24 cellular contexts compared by ENCODE assay signal in genomic region chr22:43100223-43100622, GRCh38. TPM values are rescaled to one million over a fixed set of nuclear protein-coding genes. Genes with fewer than 3 reads are reported as not detected.
A peak's percentile ranks its signal among the peaks of the same experiment; 100 is the strongest.
DNase-seq lines count a peak whose midpoint lies in the region; ATAC-seq lines count a peak whose summit lies in the region.
"Had no signal": no experiment of that assay in that cellular context is flagged by ENCODE, and none has a peak within 500 bp of the region (broad histone marks: within the 10 kb centered on the region; RNA-seq: fewer than 3 reads in every experiment).

No MANE protein-coding gene starts in this region.

- no peak overlapping the region for H3K4me3 Mint-ChIP-seq in stimulated activated naive B cell treated with anti-CD40 and anti-IgM and Interleukin-4, amounts not matched to agents 10 μg/mL and 1 μg/mL and 100 μg/mL, for 72 hours
- H3K4me3 Mint-ChIP-seq: activated naive CD8-positive, alpha-beta T cell; neural crest cell; T-cell had no signal

- peak; percentile 53 to 65 for ATAC-seq in activated naive CD4-positive, alpha-beta T cell treated with anti-CD3 and anti-CD28 coated beads, Interleukin-2, amount 50 U/mL, for 72 hours
- peak; percentile 39 to 57 for ATAC-seq in stimulated activated naive B cell treated with anti-CD40 and anti-IgM and Interleukin-4, amounts not matched to agents 10 μg/mL and 1 μg/mL and 100 μg/mL, for 72 hours (replicated peaks)
- ATAC-seq in HG03432 (IDR thresholded peaks at IDR 0.05; ENCODE audit: unreplicated experiment): no peak
- ATAC-seq: body of pancreas, left cardiac atrium, T-cell had no signal

- H3K27ac Mint-ChIP-seq in activated naive CD4-positive, alpha-beta T cell treated with anti-CD3 and anti-CD28 coated beads, Interleukin-2, amount 50 U/mL, for 72 hours: peak overlapping the region in 1 of 2 donors; percentile 31
- H3K27ac Mint-ChIP-seq in stimulated activated naive B cell treated with anti-CD40 and anti-IgM and Interleukin-4, amounts not matched to agents 10 μg/mL and 1 μg/mL and 100 μg/mL, for 72 hours: no peak overlapping the region
- H3K27ac Mint-ChIP-seq: activated naive CD8-positive, alpha-beta T cell; T-cell had no signal

- peaks cover 6 to 18% of the 10 kb centered on the region in 2 donors for H3K36me3 Mint-ChIP-seq in activated naive CD4-positive, alpha-beta T cell treated with anti-CD3 and anti-CD28 coated beads, Interleukin-2, amount 50 U/mL, for 72 hours
- peaks cover 3 to 9% of the 10 kb centered on the region in 2 donors for H3K36me3 Mint-ChIP-seq in stimulated activated naive B cell treated with anti-CD40 and anti-IgM and Interleukin-4, amounts not matched to agents 10 μg/mL and 1 μg/mL and 100 μg/mL, for 72 hours
- H3K36me3 Mint-ChIP-seq: activated naive CD8-positive, alpha-beta T cell; T-cell had no signal

- peaks cover 5 to 6% of the 10 kb centered on the region in 2 donors for H3K9me3 Mint-ChIP-seq in activated naive CD4-positive, alpha-beta T cell treated with anti-CD3 and anti-CD28 coated beads, Interleukin-2, amount 50 U/mL, for 72 hours
- peaks cover 8 to 9% of the 10 kb centered on the region in 2 donors for H3K9me3 Mint-ChIP-seq in stimulated activated naive B cell treated with anti-CD40 and anti-IgM and Interleukin-4, amounts not matched to agents 10 μg/mL and 1 μg/mL and 100 μg/mL, for 72 hours

- no peak for DNase-seq in activated naive CD4-positive, alpha-beta T cell treated with anti-CD3 and anti-CD28 coated beads, Interleukin-2, amount 50 U/mL, for 72 hours (ENCODE audit: low spot score in 2 of 2)
- no peak for DNase-seq in activated naive CD4-positive, alpha-beta T cell (lab: John Stamatoyannopoulos, UW)
- peak; percentile 48 for DNase-seq in RPMI7951 (ENCODE audit: low read depth)
- DNase-seq in glomerular visceral epithelial cell (ENCODE audit: extremely low spot score): peak; percentile 65
- no peak for DNase-seq in stimulated activated naive B cell treated with anti-CD40 and anti-IgM and Interleukin-4, amounts not matched to agents 10 μg/mL and 1 μg/mL and 100 μg/mL, for 72 hours
- no peak for DNase-seq in medulla oblongata (ENCODE audit: extremely low spot score)
- no peak for DNase-seq in activated CD8-positive, alpha-beta memory T cell treated with anti-CD3 and anti-CD28 coated beads, Interleukin-2, amount 50 U/mL, for 4 hours
- DNase-seq: activated T-cell treated with anti-CD3 and anti-CD28 coated beads, Interleukin-2, amount 50 U/mL, for 1 hour; body of pancreas; cortex of kidney; DMS79; left cardiac atrium; NCI-H1092; NCI-H2081; NCI-H446 treated with DMSO at 0.1 percent for 48 hours; NK-92 treated with Interleukin-12 subunit alpha and Interleukin-12 subunit beta, amount 100 ng/mL, for 24 hours; RPMI8226; small intestine; stimulated activated CD4-positive, alpha-beta T cell treated with anti-CD3 and anti-CD28 coated beads, Interleukin-4, amount 100 ng/mL, for 24 hours; T-cell; uterus had no signal

- peaks cover 4 to 7% of the 10 kb centered on the region in 2 donors for H3K27me3 Mint-ChIP-seq in stimulated activated naive B cell treated with anti-CD40 and anti-IgM and Interleukin-4, amounts not matched to agents 10 μg/mL and 1 μg/mL and 100 μg/mL, for 72 hours
- H3K27me3 Mint-ChIP-seq: activated naive CD8-positive, alpha-beta T cell; T-cell had no signal

- peaks cover 2 to 11% of the 10 kb centered on the region in 2 donors for H3K4me1 Mint-ChIP-seq in stimulated activated naive B cell treated with anti-CD40 and anti-IgM and Interleukin-4, amounts not matched to agents 10 μg/mL and 1 μg/mL and 100 μg/mL, for 72 hours

RNA-seq across cellular contexts. Expression of gene BIK, which starts 10.3 kb away (rescaled TPM):
- total RNA-seq in activated naive CD4-positive, alpha-beta T cell treated with anti-CD3 and anti-CD28 coated beads, Interleukin-2, amount 50 U/mL, for 72 hours: 1 to 10 TPM in 1 of 2 donors, under 1 TPM in 1; 0.98 to 1.4 TPM
- total RNA-seq in RPMI7951 (2014; rRNA removed; shearing (Covaris generic)): 0.20 TPM in 1 of 2 replicates, not detected in the other
- total RNA-seq: left cardiac atrium had no signal

RNA-seq across cellular contexts. Expression of gene TTLL1, which starts 11.0 kb away (rescaled TPM):
- total RNA-seq in activated naive CD4-positive, alpha-beta T cell treated with anti-CD3 and anti-CD28 coated beads, Interleukin-2, amount 50 U/mL, for 72 hours: 1 to 10 TPM; 5.6 to 6.0 TPM
- total RNA-seq in RPMI7951 (2014; rRNA removed; shearing (Covaris generic)): 3.7 and 5.0 TPM in 2 replicates

RNA-seq across cellular contexts. Expression of gene MCAT, which starts 43.0 kb away (rescaled TPM):
- total RNA-seq in activated naive CD4-positive, alpha-beta T cell treated with anti-CD3 and anti-CD28 coated beads, Interleukin-2, amount 50 U/mL, for 72 hours: 10 to 100 TPM in 1 of 2 donors, 1 to 10 TPM in 1; 6.0 to 19.4 TPM
- total RNA-seq in RPMI7951 (2014; rRNA removed; shearing (Covaris generic)): 17.5 and 21.6 TPM in 2 replicates

RNA-seq across cellular contexts. Expression of gene TSPO, which starts 51.1 kb away (rescaled TPM):
- 100 to 1,000 TPM; 145 to 159 TPM for total RNA-seq in activated naive CD4-positive, alpha-beta T cell treated with anti-CD3 and anti-CD28 coated beads, Interleukin-2, amount 50 U/mL, for 72 hours
- 285 and 426 TPM in 2 replicates for total RNA-seq in RPMI7951 (2014; rRNA removed; shearing (Covaris generic))

Comparison
In these comparisons a context has a peak if more than half of its experiments do, and no peak if none do; other contexts are left out.
1. DNase-seq: peak in RPMI7951 (single experiment) and glomerular visceral epithelial cell (single experiment); none in activated naive CD4-positive, alpha-beta T cell treated with anti-CD3 and anti-CD28 coated beads, Interleukin-2, amount 50 U/mL, for 72 hours (0 of 2), activated naive CD4-positive, alpha-beta T cell (0 of 4), stimulated activated naive B cell treated with anti-CD40 and anti-IgM and Interleukin-4, amounts not matched to agents 10 μg/mL and 1 μg/mL and 100 μg/mL, for 72 hours (single experiment), medulla oblongata (single experiment) and activated CD8-positive, alpha-beta memory T cell treated with anti-CD3 and anti-CD28 coated beads, Interleukin-2, amount 50 U/mL, for 4 hours (single experiment).